Comparison of ENCODE assay signal across 17 cellular contexts in the genomic region with DNA sequence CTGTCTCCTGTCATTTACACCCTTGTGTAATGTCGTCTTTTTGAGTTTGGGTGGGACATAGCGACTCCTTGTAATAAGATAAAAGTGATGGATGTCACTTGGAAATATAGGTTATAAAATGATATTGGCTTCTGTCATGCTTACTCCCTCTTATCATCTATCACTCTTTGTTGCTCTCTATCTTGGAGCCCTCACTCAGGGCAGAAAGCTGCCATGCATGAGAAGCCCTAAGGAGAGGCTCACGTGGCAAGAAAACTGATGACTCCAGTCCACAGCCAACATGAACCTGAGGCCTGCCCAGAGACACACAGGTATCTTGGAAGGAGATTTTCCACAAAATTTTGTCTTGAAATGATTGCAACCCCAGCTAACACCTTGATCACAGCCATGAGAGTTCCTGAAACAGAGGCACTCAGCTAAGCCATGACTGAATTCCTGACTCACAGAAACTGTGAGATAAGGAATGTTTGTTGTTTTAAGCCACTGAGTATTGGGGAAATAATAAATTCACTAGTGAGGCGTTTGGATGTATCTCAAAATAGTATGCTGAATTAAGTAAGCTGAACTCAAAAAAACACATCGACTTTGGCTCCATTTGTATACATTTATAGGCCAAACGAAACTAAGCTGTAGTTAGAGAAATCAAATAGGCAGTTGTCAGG.
A peak's percentile ranks its signal among the peaks of the same experiment; 100 is the strongest.
DNase-seq lines count a peak whose midpoint lies in the region; ATAC-seq, FAIRE-seq and TF ChIP-seq lines count a peak whose summit lies in the region.
"Had no signal": no experiment of that assay in that cellular context is flagged by ENCODE, and none has a peak within 500 bp of the region (broad histone marks: within the 10 kb centered on the region; RNA-seq: fewer than 3 reads in every experiment).

No MANE protein-coding gene starts in this region.

- H3K9ac ChIP-seq in fibroblast of lung (ENCODE audit: insufficient read depth, low read length) = no peak overlapping the region

- H3K36me3 ChIP-seq in RWPE2 (ENCODE audit: low read depth) (no peaks in the 10 kb centered on the region), fibroblast of lung (ENCODE audit: control insufficient read depth, insufficient read depth, low read length) (no peaks in the 10 kb centered on the region)
- H3K36me3 ChIP-seq: BE2C, HAP-1, thyroid gland had no signal

- H3K27me3 ChIP-seq in RWPE2 (ENCODE audit: insufficient read depth, poor library complexity, severe bottlenecking) (no peaks in the 10 kb centered on the region), fibroblast of lung (ENCODE audit: control insufficient read depth, insufficient read depth, low read length) (no peaks in the 10 kb centered on the region)
- H3K27me3 ChIP-seq: BE2C, thyroid gland had no signal

- H3K4me1 ChIP-seq in RWPE2 (ENCODE audit: insufficient read depth, poor library complexity, severe bottlenecking) (no peaks in the 10 kb centered on the region), fibroblast of lung (ENCODE audit: control insufficient read depth, extremely low read depth, insufficient read depth, low read length) (no peaks in the 10 kb centered on the region)
- H3K4me1 ChIP-seq: HAP-1, thyroid gland had no signal

- peak; percentile 96 for FAIRE-seq in H54 (lab: Jason Lieb, UNC)

- H4K20me1 ChIP-seq in fibroblast of lung (ENCODE audit: control insufficient read depth, extremely low read depth, insufficient read depth, low read length) = no peaks in the 10 kb centered on the region

- H3K79me2 ChIP-seq in fibroblast of lung (ENCODE audit: control insufficient read depth, insufficient read depth, low read length) = no peaks in the 10 kb centered on the region

- H3K27ac ChIP-seq in RWPE2 (ENCODE audit: poor library complexity, severe bottlenecking) = no peak overlapping the region
- no peak overlapping the region for H3K27ac ChIP-seq in fibroblast of lung (ENCODE audit: insufficient read depth, low read length)
- H3K27ac ChIP-seq: thyroid gland had no signal

- TF ChIP-seq CTCF in RWPE2 (IDR thresholded peaks at IDR 0.05; ENCODE audit: poor library complexity, severe bottlenecking) (no peak), fibroblast of lung (conservative IDR thresholded peaks at IDR 0.05 in 1 of 2, IDR thresholded peaks at IDR 0.05 in 1 of 2; ENCODE audit: low read depth in 1 of 2, low read length in 2 of 2) (no peak), retinal pigment epithelial cell (conservative IDR thresholded peaks at IDR 0.05; ENCODE audit: low read depth, low read length) (no peak)

- ATAC-seq in RWPE2 (ENCODE audit: low read depth) = peak; percentile 31; the same call in 1 of the 3 replicates
- ATAC-seq: left lobe of liver, Right ventricle myocardium inferior had no signal

- H2AFZ ChIP-seq in fibroblast of lung (ENCODE audit: low read length) = no peak overlapping the region

- H3K4me3 ChIP-seq in RWPE2 (ENCODE audit: severe bottlenecking) = no peak overlapping the region
- no peak overlapping the region for H3K4me3 ChIP-seq in fibroblast of lung (replicated peaks in 1 of 4; ENCODE audit: control extremely low read depth in 1 of 4, insufficient read depth in 1 of 4, low read depth in 3 of 4, low read length in 4 of 4)
- H3K4me3 ChIP-seq in retinal pigment epithelial cell (ENCODE audit: low read length) = no peak overlapping the region
- H3K4me3 ChIP-seq: HAP-1, thyroid gland had no signal

- H3K4me2 ChIP-seq in fibroblast of lung (ENCODE audit: extremely low read depth, insufficient read depth, low read length) = no peak overlapping the region

- no peak for TF ChIP-seq POLR2A in H54 (IDR thresholded peaks at IDR 0.05; ENCODE audit: low read depth, low read length)

- H3K9me3 ChIP-seq in RWPE2 (ENCODE audit: severe bottlenecking) (no peaks in the 10 kb centered on the region), fibroblast of lung (ENCODE audit: control insufficient read depth, insufficient read depth, low read depth, low read length) (no peaks in the 10 kb centered on the region)
- H3K9me3 ChIP-seq: BE2C, HAP-1, thyroid gland had no signal

- DNase-seq in H54 (ENCODE audit: insufficient read length, low spot score) (no peak), RWPE2 (ENCODE audit: low spot score) (no peak), fibroblast of lung (ENCODE audit: low read depth in 2 of 2) (peak; percentile 58 to 78), retinal pigment epithelial cell (ENCODE audit: low read depth) (peak; percentile 33), HUDEP-2 (lab: John Stamatoyannopoulos, UW; ENCODE audit: unreplicated experiment in 76 of 76) (no peak), islet precursor cell (no peak)
- no peak for DNase-seq in stimulated activated CD4-positive, alpha-beta T cell treated with anti-CD3 and anti-CD28 coated beads, Interleukin-15, amount 100 ng/mL, for 24 hours
- DNase-seq: activated CD8-positive, alpha-beta memory T cell treated with anti-CD3 and anti-CD28 coated beads for 24 hours; BE2C; DMS153; effector memory CD4-positive, alpha-beta T cell; NCI-H1417; T-helper 1 cell; thyroid gland had no signal

Comparison
In these comparisons a context has a peak if more than half of its experiments do, and no peak if none do; other contexts are left out.
1. DNase-seq: peak in fibroblast of lung (2 of 2) and retinal pigment epithelial cell (single experiment); none in H54 (single experiment), RWPE2 (single experiment), HUDEP-2 (0 of 76), stimulated activated CD4-positive, alpha-beta T cell treated with anti-CD3 and anti-CD28 coated beads, Interleukin-15, amount 100 ng/mL, for 24 hours (single experiment) and islet precursor cell (single experiment).